ENCODE assay signal across 1 cellular context in the genomic region with DNA sequence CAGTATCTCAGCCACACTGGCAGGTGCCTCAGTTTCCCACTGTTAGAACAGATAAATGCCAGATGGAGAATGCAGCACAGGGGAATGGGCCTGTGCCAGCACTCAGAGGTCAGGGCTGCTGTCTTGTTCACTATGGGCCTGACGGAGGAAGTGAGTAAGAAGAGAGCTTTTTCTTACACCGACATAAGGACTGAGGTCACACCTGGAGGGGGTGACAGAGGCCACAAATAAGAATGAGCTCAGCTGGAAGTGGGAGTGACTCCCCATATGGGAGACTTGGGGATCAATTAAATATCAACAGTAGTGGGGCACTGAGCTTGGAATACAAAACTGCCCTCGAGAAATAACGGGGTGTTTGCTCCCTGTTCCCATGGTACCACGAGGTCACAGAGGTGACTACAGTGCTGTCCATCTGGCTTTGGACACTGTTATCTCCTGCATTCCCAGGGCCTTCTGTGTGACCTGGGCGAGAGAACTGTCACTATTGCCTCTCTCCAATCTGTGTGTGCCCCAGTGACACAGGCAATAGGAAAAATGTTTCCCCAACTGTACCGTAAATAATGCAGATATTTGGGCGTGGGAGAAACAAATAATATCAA.
TF ChIP-seq lines count a peak whose summit lies in the region.

No MANE protein-coding gene starts in this region.

TF ChIP-seq in K562, 482 proteins besides CTCF, POLR2A, EP300 and RAD21 (continued from another document):
- TF ChIP-seq, protein P1, sequence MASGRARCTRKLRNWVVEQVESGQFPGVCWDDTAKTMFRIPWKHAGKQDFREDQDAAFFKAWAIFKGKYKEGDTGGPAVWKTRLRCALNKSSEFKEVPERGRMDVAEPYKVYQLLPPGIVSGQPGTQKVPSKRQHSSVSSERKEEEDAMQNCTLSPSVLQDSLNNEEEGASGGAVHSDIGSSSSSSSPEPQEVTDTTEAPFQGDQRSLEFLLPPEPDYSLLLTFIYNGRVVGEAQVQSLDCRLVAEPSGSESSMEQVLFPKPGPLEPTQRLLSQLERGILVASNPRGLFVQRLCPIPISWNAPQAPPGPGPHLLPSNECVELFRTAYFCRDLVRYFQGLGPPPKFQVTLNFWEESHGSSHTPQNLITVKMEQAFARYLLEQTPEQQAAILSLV (tag; IDR thresholded peaks at IDR 0.05) = no peak
- TF ChIP-seq TBP (optimal IDR thresholded peaks at IDR 0.05; ENCODE audit: low read depth, low read length) (no peak), CCAR2 (IDR thresholded peaks at IDR 0.05; ENCODE audit: low read depth, low read length) (no peak), GTF2A2 (tag; IDR thresholded peaks at IDR 0.05) (no peak), ARID1B (IDR thresholded peaks at IDR 0.05) (0 out of 2 replicates have a peak, but pooled peaks have one; percentile 22), TCF3 (CRISPR knock-in tag; IDR thresholded peaks at IDR 0.05) (peak; percentile 35; the same call in 1 of the 2 replicates), NR2C1 (IDR thresholded peaks at IDR 0.05) (0 out of 2 replicates have a peak, but pooled peaks have one; percentile 12), NR2C1 (tag; IDR thresholded peaks at IDR 0.05) (0 out of 2 replicates have a peak, but pooled peaks have one; percentile 17), CBFA2T2 (conservative IDR thresholded peaks at IDR 0.05) (peak; percentile 44; the same call in 1 of the 2 replicates)
- TF ChIP-seq, protein P2, sequence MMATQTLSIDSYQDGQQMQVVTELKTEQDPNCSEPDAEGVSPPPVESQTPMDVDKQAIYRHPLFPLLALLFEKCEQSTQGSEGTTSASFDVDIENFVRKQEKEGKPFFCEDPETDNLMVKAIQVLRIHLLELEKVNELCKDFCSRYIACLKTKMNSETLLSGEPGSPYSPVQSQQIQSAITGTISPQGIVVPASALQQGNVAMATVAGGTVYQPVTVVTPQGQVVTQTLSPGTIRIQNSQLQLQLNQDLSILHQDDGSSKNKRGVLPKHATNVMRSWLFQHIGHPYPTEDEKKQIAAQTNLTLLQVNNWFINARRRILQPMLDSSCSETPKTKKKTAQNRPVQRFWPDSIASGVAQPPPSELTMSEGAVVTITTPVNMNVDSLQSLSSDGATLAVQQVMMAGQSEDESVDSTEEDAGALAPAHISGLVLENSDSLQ (IDR thresholded peaks at IDR 0.05) = 0 out of 2 replicates have a peak, but pooled peaks have one; percentile 20
- TF ChIP-seq, protein P3, sequence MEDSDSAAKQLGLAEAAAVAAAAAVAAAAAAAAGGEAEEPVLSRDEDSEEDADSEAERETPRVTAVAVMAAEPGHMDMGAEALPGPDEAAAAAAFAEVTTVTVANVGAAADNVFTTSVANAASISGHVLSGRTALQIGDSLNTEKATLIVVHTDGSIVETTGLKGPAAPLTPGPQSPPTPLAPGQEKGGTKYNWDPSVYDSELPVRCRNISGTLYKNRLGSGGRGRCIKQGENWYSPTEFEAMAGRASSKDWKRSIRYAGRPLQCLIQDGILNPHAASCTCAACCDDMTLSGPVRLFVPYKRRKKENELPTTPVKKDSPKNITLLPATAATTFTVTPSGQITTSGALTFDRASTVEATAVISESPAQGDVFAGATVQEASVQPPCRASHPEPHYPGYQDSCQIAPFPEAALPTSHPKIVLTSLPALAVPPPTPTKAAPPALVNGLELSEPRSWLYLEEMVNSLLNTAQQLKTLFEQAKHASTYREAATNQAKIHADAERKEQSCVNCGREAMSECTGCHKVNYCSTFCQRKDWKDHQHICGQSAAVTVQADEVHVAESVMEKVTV (CRISPR knock-in tag; IDR thresholded peaks at IDR 0.05) = 0 out of 2 replicates have a peak, but pooled peaks have one; percentile 19
- TF ChIP-seq, protein P4, sequence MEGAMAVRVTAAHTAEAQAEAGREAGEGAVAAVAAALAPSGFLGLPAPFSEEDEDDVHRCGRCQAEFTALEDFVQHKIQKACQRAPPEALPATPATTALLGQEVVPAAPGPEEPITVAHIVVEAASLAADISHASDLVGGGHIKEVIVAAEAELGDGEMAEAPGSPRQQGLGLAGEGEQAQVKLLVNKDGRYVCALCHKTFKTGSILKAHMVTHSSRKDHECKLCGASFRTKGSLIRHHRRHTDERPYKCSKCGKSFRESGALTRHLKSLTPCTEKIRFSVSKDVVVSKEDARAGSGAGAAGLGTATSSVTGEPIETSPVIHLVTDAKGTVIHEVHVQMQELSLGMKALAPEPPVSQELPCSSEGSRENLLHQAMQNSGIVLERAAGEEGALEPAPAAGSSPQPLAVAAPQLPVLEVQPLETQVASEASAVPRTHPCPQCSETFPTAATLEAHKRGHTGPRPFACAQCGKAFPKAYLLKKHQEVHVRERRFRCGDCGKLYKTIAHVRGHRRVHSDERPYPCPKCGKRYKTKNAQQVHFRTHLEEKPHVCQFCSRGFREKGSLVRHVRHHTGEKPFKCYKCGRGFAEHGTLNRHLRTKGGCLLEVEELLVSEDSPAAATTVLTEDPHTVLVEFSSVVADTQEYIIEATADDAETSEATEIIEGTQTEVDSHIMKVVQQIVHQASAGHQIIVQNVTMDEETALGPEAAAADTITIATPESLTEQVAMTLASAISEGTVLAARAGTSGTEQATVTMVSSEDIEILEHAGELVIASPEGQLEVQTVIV (CRISPR knock-in tag; IDR thresholded peaks at IDR 0.05; ENCODE audit: borderline replicate concordance) = no peak
